8 cellular contexts compared by ENCODE assay signal in genomic region chr3:136862611-136862951, GRCh38. TPM values are rescaled to one million over a fixed set of nuclear protein-coding genes. Genes with fewer than 3 reads are reported as not detected.
DNase-seq lines count a peak whose midpoint lies in the region; ATAC-seq and TF ChIP-seq lines count a peak whose summit lies in the region.

No MANE protein-coding gene starts in this region.

- H3K27me3 ChIP-seq in lung (ENCODE audit: control insufficient read depth, insufficient read depth), result no peaks in the 10 kb centered on the region

- TF ChIP-seq CTCF in VCaP (conservative IDR thresholded peaks at IDR 0.05), result no peak
- TF ChIP-seq CTCF in lung (IDR thresholded peaks at IDR 0.05; ENCODE audit: control extremely low read depth, extremely low read depth), result no peak

- peak; percentile 29 for DNase-seq in NCI-H345 (lab: John Stamatoyannopoulos, UW)
- no peak for DNase-seq in NCI-H345 treated with DMSO at 0.1 percent for 48 hours (lab: John Stamatoyannopoulos, UW; ENCODE audit: unreplicated experiment)
- DNase-seq in NCI-H1105 (lab: John Stamatoyannopoulos, UW), result peak; percentile 60
- DNase-seq in dermis blood vessel endothelial cell, result peak; percentile 71
- DNase-seq in lung (ENCODE audit: low spot score), result peak; percentile 75
- DNase-seq in stimulated activated CD8-positive, alpha-beta memory T cell treated with anti-CD3 and anti-CD28 coated beads, Interleukin-4, amount 100 ng/mL, for 24 hours (ENCODE audit: low read depth), result peak; percentile 23

- H3K4me3 ChIP-seq in lung, result peak overlapping the region; percentile 80

- H3K27ac ChIP-seq in VCaP (peak overlapping the region; percentile 89), lung (ENCODE audit: low read depth in 1 of 2, low read length in 1 of 2) (peak overlapping the region; percentile 84 to 97)

- peaks cover 2 to 3% of the 10 kb centered on the region in 2 donors for H3K4me1 ChIP-seq in lung (ENCODE audit: control insufficient read depth in 2 of 2, insufficient read depth in 2 of 2, low read length in 2 of 2)

- 0% methylated on average over 26 to 29 of the region's 29 CpGs for WGBS in lung, 2 donors

- H3K36me3 ChIP-seq in lung (ENCODE audit: control insufficient read depth in 2 of 2, insufficient read depth in 2 of 2, low read length in 2 of 2), result no peaks in the 10 kb centered on the region

- ATAC-seq in HG02759 (IDR thresholded peaks at IDR 0.05; ENCODE audit: unreplicated experiment) (peak; percentile 21), lung (ENCODE audit: insufficient read depth, low FRiP score) (peak; percentile 53)

- no peaks in the 10 kb centered on the region for H3K9me3 ChIP-seq in lung (ENCODE audit: control insufficient read depth in 2 of 2, insufficient read depth in 1 of 2, low read length in 1 of 2)

RNA-seq across cellular contexts. Expression of gene NCK1, which starts 0.6 kb away (rescaled TPM):
- total RNA-seq in dermis blood vessel endothelial cell, result 102 and 150 TPM in 2 replicates
- 10 to 100 TPM; 30.9 to 68.0 TPM for total RNA-seq in lung
- polyA plus RNA-seq in lung, result 10 to 100 TPM; 11.3 to 29.6 TPM

RNA-seq across cellular contexts. Expression of gene SLC35G2, which starts 43.7 kb away (rescaled TPM):
- 28.8 and 31.4 TPM in 2 replicates for total RNA-seq in dermis blood vessel endothelial cell
- total RNA-seq in lung, result 1 to 10 TPM; 4.8 to 9.1 TPM
- 1 to 10 TPM; 3.6 to 6.6 TPM for polyA plus RNA-seq in lung
